ENCODE assay signal across 8 cellular contexts in the genomic region with DNA sequence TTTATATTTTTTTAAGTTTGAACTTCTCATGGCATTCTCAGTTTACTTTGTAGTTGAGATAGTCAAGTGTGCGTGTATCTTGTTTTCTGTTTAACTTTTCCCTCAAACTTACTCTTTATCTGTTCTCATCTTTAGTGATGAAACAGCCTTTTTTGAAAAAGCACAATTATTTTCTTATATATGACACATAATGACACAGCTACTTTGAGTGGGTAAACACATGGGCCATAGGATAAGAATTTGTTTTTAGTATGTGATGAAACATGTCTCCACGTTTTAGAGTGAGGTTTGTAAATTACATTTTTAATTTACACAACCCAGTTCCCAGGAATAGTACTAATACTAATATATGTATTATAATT. TPM values are rescaled to one million over a fixed set of nuclear protein-coding genes. Genes with fewer than 3 reads are reported as not detected.
DNase-seq lines count a peak whose midpoint lies in the region; ATAC-seq and TF ChIP-seq lines count a peak whose summit lies in the region.

No MANE protein-coding gene starts in this region.

- no peak overlapping the region for H2AFZ ChIP-seq in SU-DHL-6 (ENCODE audit: low read depth, low read length, severe bottlenecking)

- H3K36me3 ChIP-seq in SU-DHL-6 (ENCODE audit: low read length) (no peaks in the 10 kb centered on the region), sigmoid colon (no peaks in the 10 kb centered on the region)

- no peaks in the 10 kb centered on the region for H3K9me2 ChIP-seq in SU-DHL-6 (replicated peaks; ENCODE audit: insufficient read depth, low read length)

- 19 to 46% methylated on average over 2 of the region's 2 CpGs for WGBS in sigmoid colon, 2 donors

- H3K79me2 ChIP-seq in SU-DHL-6 (ENCODE audit: insufficient read depth, low read length): peaks cover 71% of the 10 kb centered on the region

- intact Hi-C loops in sigmoid colon (cut with DNase I): loop anchor here (5.0 kb wide), 3 partner anchors 198 to 973 kb away; partner anchors contain the start of gene U2SURP

- peak overlapping the region; percentile 98 for H3K4me2 ChIP-seq in SU-DHL-6 (ENCODE audit: low read depth, low read length, poor library complexity, severe bottlenecking)

- H3K9me3 ChIP-seq in SU-DHL-6 (ENCODE audit: insufficient read depth, low read length) (no peaks in the 10 kb centered on the region), sigmoid colon (no peaks in the 10 kb centered on the region)

- H3K9ac ChIP-seq in SU-DHL-6 (ENCODE audit: low read length): peak overlapping the region; percentile 95

- H3K27ac ChIP-seq in SU-DHL-6 (ENCODE audit: low read depth, low read length): no peak overlapping the region
- H3K27ac ChIP-seq in sigmoid colon: peak overlapping the region; percentile 95 to 99 (median 98)

- H3K4me3 ChIP-seq in GM12875 (ENCODE audit: low read depth, low read length) (peak overlapping the region; percentile 8), SU-DHL-6 (ENCODE audit: insufficient read depth, low read length, poor library complexity, severe bottlenecking) (peak overlapping the region; percentile 98), sigmoid colon (peak overlapping the region; percentile 70 to 91 (median 84))

- TF ChIP-seq CTCF in GM12875 (IDR thresholded peaks at IDR 0.05; ENCODE audit: borderline replicate concordance, insufficient read depth, low read depth, low read length): no peak
- TF ChIP-seq CTCF in SU-DHL-6 (IDR thresholded peaks at IDR 0.05; ENCODE audit: insufficient read depth, low read length, poor library complexity, severe bottlenecking): no peak
- TF ChIP-seq CTCF in sigmoid colon (IDR thresholded peaks at IDR 0.05): no peak

- peak; percentile 5 for DNase-seq in fibroblast of gingiva (ENCODE audit: low read depth)
- DNase-seq in sigmoid colon: no peak
- no peak for DNase-seq in middle frontal gyrus (ENCODE audit: extremely low spot score, low spot score)
- no peak for DNase-seq in epidermal melanocyte (ENCODE audit: insufficient read length, low spot score)
- no peak for DNase-seq in NCI-H1694 treated with DMSO at 0.1 percent for 48 hours (lab: John Stamatoyannopoulos, UW)

- H4K20me1 ChIP-seq in SU-DHL-6 (ENCODE audit: low read depth, low read length): peaks cover 65% of the 10 kb centered on the region

- peaks cover 6% of the 10 kb centered on the region; the same call in 1 of the 2 replicates for H3F3A ChIP-seq in SU-DHL-6 (ENCODE audit: insufficient read depth)

- TF ChIP-seq POLR2A in sigmoid colon (IDR thresholded peaks at IDR 0.05): no peak

- TF ChIP-seq EP300 in sigmoid colon (IDR thresholded peaks at IDR 0.05): no peak

- H3K27me3 ChIP-seq in SU-DHL-6 (ENCODE audit: low read length) (no peaks in the 10 kb centered on the region), sigmoid colon (no peaks in the 10 kb centered on the region)

- peaks cover 0 to 63% (median 29%) of the 10 kb centered on the region in 4 donors for H3K4me1 ChIP-seq in sigmoid colon

- no peak for ATAC-seq in GM18868 (IDR thresholded peaks at IDR 0.05; ENCODE audit: unreplicated experiment)

RNA-seq across cellular contexts. Expression of gene DIPK2A, which starts 3.2 kb away (rescaled TPM):
- total RNA-seq in sigmoid colon: 10 to 100 TPM; 22.0 to 56.0 (median 47.6) TPM
- polyA plus RNA-seq in sigmoid colon: 1 to 10 TPM; 1.8 to 6.6 (median 3.5) TPM

Comparison
In these comparisons a context has a peak if more than half of its experiments do, and no peak if none do; other contexts are left out.
1. H3K4me3 ChIP-seq: peak in every context shown above with its lines; median percentile 98 in SU-DHL-6; 84 in sigmoid colon; 8 in GM12875.